ENCODE assay signal across 11 cellular contexts in the genomic region with DNA sequence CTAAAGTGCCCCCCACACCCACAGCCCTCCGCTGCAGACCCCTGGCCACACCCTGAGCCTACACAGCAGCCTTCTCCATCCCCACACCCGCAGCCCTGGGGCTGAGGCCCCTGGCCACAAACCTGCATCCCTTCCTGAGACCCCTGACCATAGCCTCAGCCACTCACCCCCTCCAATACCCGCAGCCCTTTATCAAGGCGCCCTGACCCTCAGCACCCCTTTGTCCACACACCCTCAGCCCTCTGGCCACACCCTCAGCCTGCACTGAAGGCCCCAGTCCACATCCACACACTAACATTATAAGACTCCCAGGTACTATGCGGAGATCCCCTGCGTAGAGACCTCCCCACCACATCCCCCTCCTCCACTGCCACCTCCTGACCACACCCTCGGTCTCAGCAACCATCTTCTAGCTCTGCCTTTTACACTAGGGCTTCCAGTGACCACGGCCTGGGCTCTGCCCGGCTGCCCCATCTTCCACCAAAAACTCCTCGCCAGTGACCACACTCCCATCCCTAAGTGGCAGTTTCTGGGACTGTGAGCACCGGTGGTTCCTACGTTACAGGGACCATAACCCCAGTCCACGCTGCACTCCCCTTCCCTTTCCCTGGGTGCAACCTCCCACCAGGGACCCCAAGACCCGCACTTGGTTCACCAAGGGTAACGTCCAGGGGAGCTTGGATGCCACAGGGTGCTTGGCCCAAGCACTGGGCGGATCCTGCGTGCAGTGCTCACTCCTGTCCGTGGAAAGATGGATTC. TPM values are rescaled to one million over a fixed set of nuclear protein-coding genes. Genes with fewer than 3 reads are reported as not detected.
DNase-seq lines count a peak whose midpoint lies in the region; ATAC-seq and TF ChIP-seq lines count a peak whose summit lies in the region.
"Had no signal": no experiment of that assay in that cellular context is flagged by ENCODE, and none has a peak within 500 bp of the region (broad histone marks: within the 10 kb centered on the region; RNA-seq: fewer than 3 reads in every experiment).

No MANE protein-coding gene starts in this region.

- no peaks in the 10 kb centered on the region for H3K9me3 ChIP-seq in esophagus muscularis mucosa
- no peaks in the 10 kb centered on the region for H3K9me3 ChIP-seq in neuron (ENCODE audit: low read length)

- peak overlapping the region; percentile 80 to 88 (median 81) for H3K27ac ChIP-seq in esophagus muscularis mucosa (replicated peaks in 1 of 4)
- H3K27ac ChIP-seq: C4-2B had no signal

- TF ChIP-seq EP300 in esophagus muscularis mucosa (IDR thresholded peaks at IDR 0.05), result no peak

- H3K27me3 ChIP-seq in esophagus muscularis mucosa (no peaks in the 10 kb centered on the region), neuron (ENCODE audit: insufficient read depth, low read length) (no peaks in the 10 kb centered on the region)

- H3K4me3 Mint-ChIP-seq in natural killer cell treated with Interleukin-12 subunit alpha and Interleukin-12 subunit beta and Interleukin-15 and Interleukin-18, amount 100 ng/mL, for 72 hours, result peak overlapping the region; percentile 32
- H3K4me3 Mint-ChIP-seq in natural killer cell, result no peak overlapping the region

- TF ChIP-seq CTCF in natural killer cell (IDR thresholded peaks at IDR 0.05), result no peak
- TF ChIP-seq CTCF in esophagus muscularis mucosa (IDR thresholded peaks at IDR 0.05), result no peak

- peak overlapping the region; percentile 53 for H2AFZ ChIP-seq in neuron (ENCODE audit: low read depth, low read length)

- no peaks in the 10 kb centered on the region for H3K36me3 Mint-ChIP-seq in natural killer cell treated with Interleukin-12 subunit alpha and Interleukin-12 subunit beta and Interleukin-15 and Interleukin-18, amount 100 ng/mL, for 72 hours
- H3K36me3 Mint-ChIP-seq in natural killer cell, result no peaks in the 10 kb centered on the region

- H3K27me3 Mint-ChIP-seq in natural killer cell treated with Interleukin-12 subunit alpha and Interleukin-12 subunit beta and Interleukin-15 and Interleukin-18, amount 100 ng/mL, for 72 hours, result peaks cover 14 to 18% of the 10 kb centered on the region in 2 donors
- H3K27me3 Mint-ChIP-seq in natural killer cell (ENCODE audit: low read depth in 2 of 2), result peaks cover 9 to 36% of the 10 kb centered on the region in 2 donors

- H3K36me3 ChIP-seq in esophagus muscularis mucosa (peaks cover 0 to 20% (median 0%) of the 10 kb centered on the region in 4 donors), neuron (ENCODE audit: insufficient read depth, low read length) (no peaks in the 10 kb centered on the region)

- H3K4me1 ChIP-seq in esophagus muscularis mucosa (peaks cover 57 to 83% (median 80%) of the 10 kb centered on the region in 4 donors), neuron (ENCODE audit: insufficient read depth, low read length) (peaks cover 56% of the 10 kb centered on the region)

- 28% methylated on average over 18 of the region's 18 CpGs for WGBS in esophagus muscularis mucosa

- H3K4me1 Mint-ChIP-seq in natural killer cell treated with Interleukin-12 subunit alpha and Interleukin-12 subunit beta and Interleukin-15 and Interleukin-18, amount 100 ng/mL, for 72 hours (ENCODE audit: low read depth in 2 of 2), result peaks cover 6 to 8% of the 10 kb centered on the region in 2 donors
- peaks cover 5 to 24% of the 10 kb centered on the region in 2 donors for H3K4me1 Mint-ChIP-seq in natural killer cell

- no peak overlapping the region for H3K27ac Mint-ChIP-seq in natural killer cell treated with Interleukin-12 subunit alpha and Interleukin-12 subunit beta and Interleukin-15 and Interleukin-18, amount 100 ng/mL, for 72 hours
- peak overlapping the region in 1 of 2 donors; percentile 31 for H3K27ac Mint-ChIP-seq in natural killer cell

- intact Hi-C loops in natural killer cell (cut with micrococcal nuclease) (no loop called here), esophagus muscularis mucosa (cut with DNase I) (no loop called here)

- DNase-seq in natural killer cell treated with Interleukin-12 subunit alpha and Interleukin-12 subunit beta and Interleukin-15 and Interleukin-18, amount 100 ng/mL, for 72 hours (ENCODE audit: low spot score), result no peak
- DNase-seq in natural killer cell (no peak), esophagus muscularis mucosa (ENCODE audit: extremely low spot score) (no peak), NOMO-1 treated with dmso at 0.1 percent for 144 hours (lab: John Stamatoyannopoulos, UW; ENCODE audit: unreplicated experiment) (no peak), anterior cingulate cortex (lab: John Stamatoyannopoulos, UW) (no peak)

- H3K4me3 ChIP-seq in esophagus muscularis mucosa (peak overlapping the region; percentile 62 to 74 (median 64)), neuron (ENCODE audit: low read length) (peak overlapping the region; percentile 39)

- no peaks in the 10 kb centered on the region for H3K9me3 Mint-ChIP-seq in natural killer cell treated with Interleukin-12 subunit alpha and Interleukin-12 subunit beta and Interleukin-15 and Interleukin-18, amount 100 ng/mL, for 72 hours
- no peaks in the 10 kb centered on the region for H3K9me3 Mint-ChIP-seq in natural killer cell

- ATAC-seq in natural killer cell treated with Interleukin-12 subunit alpha and Interleukin-12 subunit beta and Interleukin-15 and Interleukin-18, amount 100 ng/mL, for 72 hours, result no peak
- ATAC-seq in natural killer cell, result no peak
- ATAC-seq in GM21423 (IDR thresholded peaks at IDR 0.05; ENCODE audit: unreplicated experiment), result no peak
- no peak for ATAC-seq in esophagus mucosa

- no peak for TF ChIP-seq POLR2A in esophagus muscularis mucosa (IDR thresholded peaks at IDR 0.05; ENCODE audit: low read depth)

RNA-seq across cellular contexts. Expression of a gene that starts 0.8 kb away (rescaled TPM):
- under 1 TPM in 1 of 2 donors, not detected in 1; 0.31 TPM for total RNA-seq in natural killer cell treated with Interleukin-12 subunit alpha and Interleukin-12 subunit beta and Interleukin-15 and Interleukin-18, amount 100 ng/mL, for 72 hours
- 1 to 10 TPM in 2 of 3 donors, under 1 TPM in 1; 0.66 to 3.0 (median 1.4) TPM for total RNA-seq in natural killer cell
- total RNA-seq in esophagus muscularis mucosa, result 100 to 1,000 TPM in 1 of 4 donors, 10 to 100 TPM in 3; 32.0 to 116 (median 41.3) TPM
- 3.7 TPM for total RNA-seq in esophagus mucosa
- total RNA-seq: lung microvascular endothelial cell, OCI-LY7 had no signal

RNA-seq across cellular contexts. Expression of a gene that starts 23.8 kb away (rescaled TPM):
- total RNA-seq in natural killer cell treated with Interleukin-12 subunit alpha and Interleukin-12 subunit beta and Interleukin-15 and Interleukin-18, amount 100 ng/mL, for 72 hours, result 1 to 10 TPM; 1.6 to 2.0 TPM
- total RNA-seq in natural killer cell, result 1 to 10 TPM in 2 of 3 donors, under 1 TPM in 1; 0.88 to 2.5 (median 1.8) TPM
- total RNA-seq in esophagus muscularis mucosa, result 10 to 100 TPM; 11.6 to 27.5 (median 20.8) TPM
- 3.8 TPM for total RNA-seq in esophagus mucosa
- total RNA-seq: OCI-LY7 had no signal

RNA-seq across cellular contexts. Expression of a gene that starts 38.4 kb away (rescaled TPM):
- not detected for total RNA-seq in natural killer cell treated with Interleukin-12 subunit alpha and Interleukin-12 subunit beta and Interleukin-15 and Interleukin-18, amount 100 ng/mL, for 72 hours
- total RNA-seq in natural killer cell, result not detected
- total RNA-seq in esophagus muscularis mucosa, result 1 to 10 TPM in 2 of 4 donors, under 1 TPM in 1, not detected in 1; 0.42 to 2.2 (median 1.1) TPM
- total RNA-seq in esophagus mucosa, result 6.6 TPM
- total RNA-seq: lung microvascular endothelial cell, OCI-LY7 had no signal
